Comparison of ENCODE assay signal across 8 cellular contexts in the genomic region with DNA sequence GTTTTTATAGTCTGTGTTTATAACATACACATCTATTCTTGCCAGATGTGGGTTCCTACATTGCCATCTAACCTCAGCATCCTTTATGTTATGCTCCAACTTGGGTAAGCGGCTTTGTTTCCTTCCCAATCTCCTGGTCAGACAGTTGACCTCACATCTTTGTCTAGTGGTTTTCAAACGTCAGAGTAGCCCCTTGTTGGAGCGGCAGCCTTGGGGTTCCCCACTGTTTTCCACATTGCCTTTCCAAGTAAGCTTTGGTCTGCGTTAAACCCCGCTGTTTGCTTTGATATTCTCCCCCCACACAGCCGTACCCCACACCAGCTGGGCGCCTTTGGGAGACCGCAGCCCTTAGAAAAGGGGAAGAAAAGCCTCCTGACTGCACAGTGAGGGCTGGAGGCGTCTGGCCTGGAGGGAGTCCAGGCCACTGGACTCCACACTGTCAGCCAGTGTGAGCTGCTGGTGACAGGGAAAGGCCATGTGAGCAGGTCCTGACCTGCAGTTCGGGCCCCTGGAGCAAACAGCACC.
DNase-seq lines count a peak whose midpoint lies in the region; ATAC-seq, FAIRE-seq and TF ChIP-seq lines count a peak whose summit lies in the region.

No MANE protein-coding gene starts in this region.

- no peak for FAIRE-seq in RCC 7860 (lab: Jason Lieb, UNC)

- no peak for TF ChIP-seq CTCF in gastroesophageal sphincter (IDR thresholded peaks at IDR 0.05)

- 51 to 55% methylated on average over 3 to 4 of the region's 10 CpGs for WGBS in gastroesophageal sphincter (ENCODE audit: low coverage in 1 of 2), 2 donors

- peaks cover 0 to 17% of the 10 kb centered on the region in 2 donors for H3K36me3 ChIP-seq in gastroesophageal sphincter

- H3K27me3 ChIP-seq in gastroesophageal sphincter = peaks cover 16% of the 10 kb centered on the region

- DNase-seq in GF-D8 (lab: John Stamatoyannopoulos, UW) (peak; percentile 86), OCI-M1 (lab: John Stamatoyannopoulos, UW) (peak; percentile 77), pons (ENCODE audit: low spot score) (peak; percentile 80), RCC 7860 (ENCODE audit: low spot score) (no peak), NCI-H128 (lab: John Stamatoyannopoulos, UW; ENCODE audit: unreplicated experiment) (no peak)

- no peak for TF ChIP-seq EP300 in gastroesophageal sphincter (IDR thresholded peaks at IDR 0.05)

- H3K4me1 ChIP-seq in gastroesophageal sphincter = peaks cover 0 to 12% (median 0%) of the 10 kb centered on the region in 3 donors

- H3K27ac ChIP-seq in gastroesophageal sphincter = no peak overlapping the region

- peaks cover 0 to 1% (median 0%) of the 10 kb centered on the region in 3 donors for H3K9me3 ChIP-seq in gastroesophageal sphincter

- ATAC-seq in gastroesophageal sphincter (peak; percentile 62), HG02840 (IDR thresholded peaks at IDR 0.05; ENCODE audit: low FRiP score, unreplicated experiment) (no peak), GM21576 (IDR thresholded peaks at IDR 0.05; ENCODE audit: unreplicated experiment) (no peak)

- no peak overlapping the region for H3K4me3 ChIP-seq in gastroesophageal sphincter

- no peak for TF ChIP-seq POLR2A in gastroesophageal sphincter (IDR thresholded peaks at IDR 0.05)

Comparison
In these comparisons a context has a peak if more than half of its experiments do, and no peak if none do; other contexts are left out.
1. DNase-seq: peak in GF-D8 (single experiment), OCI-M1 (single experiment) and pons (single experiment); none in RCC 7860 (single experiment) and NCI-H128 (single experiment).